3 cellular contexts compared by ENCODE assay signal in genomic region chr5:174497939-174498338, GRCh38.
DNase-seq lines count a peak whose midpoint lies in the region; ATAC-seq, FAIRE-seq and TF ChIP-seq lines count a peak whose summit lies in the region.
"Not testable (repeated sequence)": the region's sequence is repeated elsewhere in the genome, so short reads cannot be mapped to it uniquely, and the experiment has no call there.

No MANE protein-coding gene starts in this region.

- 0% methylated on average over 3 of the region's 3 CpGs for WGBS in K562 (ENCODE audit: insufficient coverage, low coverage, missing lambda C conversion rate)
- WGBS in esophagus muscularis mucosa: 81% methylated on average over 3 of the region's 3 CpGs

- not testable (repeated sequence) for FAIRE-seq in K562 (lab: Jason Lieb, UNC)

- H3K27ac ChIP-seq in HEK293 (ENCODE audit: extremely low read depth, low read depth, low read length); K562 (ENCODE audit: extremely low read depth, low read depth, low read length); esophagus muscularis mucosa (replicated peaks in 1 of 4): not testable (repeated sequence)

- not testable (repeated sequence) for H3K9ac ChIP-seq in K562 (ENCODE audit: insufficient read depth in 1 of 2, low read depth in 2 of 2, low read length in 2 of 2)

- not testable (repeated sequence) for TF ChIP-seq EP300 in K562 (IDR thresholded peaks at IDR 0.05; ENCODE audit: low read length); esophagus muscularis mucosa (IDR thresholded peaks at IDR 0.05)

- BruUV-seq in K562 (replicated peaks; lab: Mats Ljungman, UMichigan): not testable (repeated sequence)

- H3K4me3 ChIP-seq in HEK293 (ENCODE audit: low read depth, low read length); K562; esophagus muscularis mucosa: not testable (repeated sequence)

- TF ChIP-seq RAD21 in K562 (CRISPR knock-in tag; conservative IDR thresholded peaks at IDR 0.05 in 1 of 2, IDR thresholded peaks at IDR 0.05 in 1 of 2): not testable (repeated sequence)

- not testable (repeated sequence) for TF ChIP-seq CTCF in HEK293 (tag by site-specific recombination; IDR thresholded peaks at IDR 0.05); K562 (IDR thresholded peaks at IDR 0.05 in 2 of 3, conservative IDR thresholded peaks at IDR 0.05 in 1 of 3; ENCODE audit: insufficient read depth in 2 of 3, low read depth in 1 of 3, low read length in 3 of 3); esophagus muscularis mucosa (IDR thresholded peaks at IDR 0.05)

- H3K9me1 ChIP-seq in K562 (ENCODE audit: control insufficient read depth, insufficient read depth, low read length): not testable (repeated sequence)

- DNase-seq in K562 (ENCODE audit: extremely low read depth in 1 of 4, low spot score in 3 of 4): not testable (repeated sequence)
- peak; percentile 12 for DNase-seq in esophagus muscularis mucosa (ENCODE audit: extremely low spot score)

- intact Hi-C loops in K562 (cut with micrococcal nuclease); esophagus muscularis mucosa (cut with DNase I): not testable (repeated sequence)

- not testable (repeated sequence) for H3K4me1 ChIP-seq in HEK293 (ENCODE audit: control insufficient read depth, insufficient read depth, low read length); K562 (replicated peaks in 1 of 2; ENCODE audit: control insufficient read depth in 2 of 2, insufficient read depth in 2 of 2, low read length in 2 of 2); esophagus muscularis mucosa

- CTCF ChIA-PET in HEK293 (lab: Yijun Ruan, JAX); K562 (lab: Yijun Ruan, JAX; ENCODE audit: low intra/inter-chr PET ratio): not testable (repeated sequence)

- not testable (repeated sequence) for H2AFZ ChIP-seq in K562 (ENCODE audit: low read depth, low read length)

- not testable (repeated sequence) for TF ChIP-seq POLR2A in K562 (conservative IDR thresholded peaks at IDR 0.05); esophagus muscularis mucosa (IDR thresholded peaks at IDR 0.05; ENCODE audit: low read depth)

- H3K9me3 ChIP-seq in HEK293 (ENCODE audit: control insufficient read depth, insufficient read depth, low read depth, low read length); K562 (replicated peaks; ENCODE audit: control insufficient read depth, insufficient read depth, low read depth, low read length): not testable (repeated sequence)
- peaks cover 0 to 16% (median 14%) of the 10 kb centered on the region in 4 donors for H3K9me3 ChIP-seq in esophagus muscularis mucosa

- ATAC-seq in K562: not testable (repeated sequence)

- not testable (repeated sequence) for H3K36me3 ChIP-seq in HEK293 (ENCODE audit: control insufficient read depth in 2 of 2, insufficient read depth in 1 of 2, low read length in 2 of 2); K562 (ENCODE audit: control insufficient read depth, insufficient read depth, low read length); esophagus muscularis mucosa

- not testable (repeated sequence) for H4K20me1 ChIP-seq in K562 (replicated peaks; ENCODE audit: control insufficient read depth, insufficient read depth, low read length)

- POLR2A ChIA-PET in HEK293 (lab: Yijun Ruan, JAX); K562 (lab: Yijun Ruan, JAX): not testable (repeated sequence)

- in situ Hi-C loops in K562 (cut with MboI): not testable (repeated sequence)

- not testable (repeated sequence) for H3K27me3 ChIP-seq in K562 (ENCODE audit: control insufficient read depth in 2 of 2, insufficient read depth in 2 of 2, low read length in 2 of 2); esophagus muscularis mucosa

- not testable (repeated sequence) for H3K79me2 ChIP-seq in K562 (ENCODE audit: control insufficient read depth, insufficient read depth, low read length)

- not testable (repeated sequence) for H3K4me2 ChIP-seq in K562 (ENCODE audit: insufficient read depth, low read length)

TF ChIP-seq in HEK293, 187 proteins besides CTCF, POLR2A, EP300 and RAD21:
- peak; percentile 99 for TF ChIP-seq ZNF707 (tag by site-specific recombination; IDR thresholded peaks at IDR 0.05)

TF ChIP-seq in K562, 482 proteins besides CTCF, POLR2A, EP300 and RAD21:
- TF ChIP-seq ZNF707 (CRISPR knock-in tag; conservative IDR thresholded peaks at IDR 0.05): peak; percentile 93
